8 cellular contexts compared by ENCODE assay signal in genomic region chr2:16756831-16757644, GRCh38.
DNase-seq lines count a peak whose midpoint lies in the region; ATAC-seq, FAIRE-seq and TF ChIP-seq lines count a peak whose summit lies in the region.

No MANE protein-coding gene starts in this region.

- no peak for FAIRE-seq in frontal cortex (lab: Jason Lieb, UNC)

- no peaks in the 10 kb centered on the region for H3K36me3 ChIP-seq in thyroid gland

- TF ChIP-seq POLR2A in thyroid gland (IDR thresholded peaks at IDR 0.05), result no peak

- intact Hi-C loops in thyroid gland (cut with DNase I), result loop anchor here (5.0 kb wide), 2 partner anchors 145 to 205 kb away; no protein-coding TSS in a partner anchor

- 16 to 20% methylated on average over 12 to 21 of the region's 21 CpGs for WGBS in thyroid gland, 2 donors

- no peaks in the 10 kb centered on the region for H3K9me3 ChIP-seq in thyroid gland

- peak; percentile 97 for ATAC-seq in GM21717 (IDR thresholded peaks at IDR 0.05; ENCODE audit: unreplicated experiment)
- ATAC-seq in omental fat pad (ENCODE audit: low FRiP score), result peak; percentile 78

- peak; percentile 6 for DNase-seq in EH (ENCODE audit: low read depth)
- DNase-seq in KG1 (lab: John Stamatoyannopoulos, UW), result peak; percentile 33
- DNase-seq in RPMI8226, result peak; percentile 63
- DNase-seq in activated T-helper 9 cell treated with anti-CD3 and anti-CD28 coated beads, Interleukin-2, amount 50 U/mL, for 16 hours (ENCODE audit: low read depth), result peak; percentile 9
- peak; percentile 21 to 75 for DNase-seq in frontal cortex (ENCODE audit: low spot score in 2 of 2)
- peak; percentile 62 for DNase-seq in omental fat pad (ENCODE audit: low spot score)
- peak; percentile 85 to 86 for DNase-seq in thyroid gland

- peak overlapping the region; percentile 71 to 86 (median 77) for H3K27ac ChIP-seq in thyroid gland

- no peak overlapping the region for H3K4me3 ChIP-seq in thyroid gland (replicated peaks in 1 of 3)

- H3K4me1 ChIP-seq in thyroid gland, result peaks cover 22 to 29% of the 10 kb centered on the region in 2 donors

- H3K27me3 ChIP-seq in thyroid gland, result no peaks in the 10 kb centered on the region

- peak in 1 of 3 donors; percentile 63 for TF ChIP-seq CTCF in omental fat pad (IDR thresholded peaks at IDR 0.05)
- peak; percentile 79 to 98 (median 93) for TF ChIP-seq CTCF in thyroid gland (IDR thresholded peaks at IDR 0.05)

Comparison
In these comparisons a context has a peak if more than half of its experiments do, and no peak if none do; other contexts are left out.
1. DNase-seq: peak in every context shown above with its lines; median percentile 86 in thyroid gland; 63 in RPMI8226; 62 in omental fat pad; 48 in frontal cortex; 33 in KG1; 9 in activated T-helper 9 cell treated with anti-CD3 and anti-CD28 coated beads, Interleukin-2, amount 50 U/mL, for 16 hours; 6 in EH.